In the genomic region with DNA sequence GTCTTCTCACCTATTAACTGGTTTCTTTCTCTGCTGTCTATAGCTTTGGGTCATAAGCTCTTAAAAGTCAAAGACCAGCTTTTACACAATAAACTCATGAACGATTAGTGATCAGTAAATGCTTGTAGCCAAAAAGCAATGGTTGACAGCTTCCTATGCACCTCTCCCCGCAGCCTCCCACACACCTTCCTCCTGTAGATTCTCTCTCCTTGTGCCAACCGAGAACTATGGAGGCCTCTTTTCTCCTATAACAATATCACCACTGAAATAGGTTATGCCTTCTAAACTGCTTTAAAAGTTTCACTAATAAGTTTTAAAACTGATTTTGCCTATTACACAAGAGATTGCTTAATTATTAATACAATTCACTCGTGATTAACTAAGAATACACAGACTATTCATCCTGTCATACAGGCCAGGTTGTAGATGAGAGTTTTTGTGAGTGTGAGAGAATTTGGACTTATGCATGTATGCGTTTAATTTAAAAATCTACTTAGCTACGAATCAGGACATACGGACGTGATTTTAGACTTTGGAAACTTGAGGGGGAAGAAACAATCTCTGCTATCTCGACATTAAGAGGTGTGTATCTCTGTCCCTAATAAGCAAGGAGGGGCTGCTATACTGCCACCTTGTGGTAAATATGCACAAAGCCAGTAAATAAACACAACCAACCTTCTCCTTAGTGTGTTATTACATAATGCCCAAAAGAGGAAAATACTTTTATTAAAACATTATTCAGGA, we compare ENCODE assay signal across 8 cellular contexts.
A peak's percentile ranks its signal among the peaks of the same experiment; 100 is the strongest.
DNase-seq lines count a peak whose midpoint lies in the region; ATAC-seq and TF ChIP-seq lines count a peak whose summit lies in the region.

No MANE protein-coding gene starts in this region.

- intact Hi-C loops in CD8-positive, alpha-beta T cell (cut with DNase I, micrococcal nuclease): loop anchor here (2.0 to 5.0 kb wide), 4 partner anchors 707 to 1509 kb away; no protein-coding TSS in a partner anchor
- intact Hi-C loops in ovary (cut with DNase I): no loop called here

- no peaks in the 10 kb centered on the region for H3K4me1 Mint-ChIP-seq in CD8-positive, alpha-beta T cell (ENCODE audit: low read depth)

- no peaks in the 10 kb centered on the region for H3K9me3 ChIP-seq in CD8-positive, alpha-beta T cell (ENCODE audit: low read length)
- H3K9me3 ChIP-seq in ovary: no peaks in the 10 kb centered on the region

- no peak overlapping the region for H3K4me3 Mint-ChIP-seq in CD8-positive, alpha-beta T cell

- H3K27me3 Mint-ChIP-seq in CD8-positive, alpha-beta T cell (ENCODE audit: low read depth): peaks cover 8% of the 10 kb centered on the region

- 46 to 48% (median 48%) methylated on average over 9 of the region's 9 CpGs for WGBS in ovary, 3 donors

- TF ChIP-seq POLR2A in ovary (IDR thresholded peaks at IDR 0.05): no peak

- DNase-seq in CD8-positive, alpha-beta T cell: peak in 1 of 7 experiments; percentile 8
- DNase-seq in fibroblast of the aortic adventitia (ENCODE audit: low read depth) (peak; percentile 77), ovary (no peak), NCI-H2029 (lab: John Stamatoyannopoulos, UW) (no peak)

- TF ChIP-seq EP300 in Ishikawa (IDR thresholded peaks at IDR 0.05; ENCODE audit: borderline replicate concordance) (no peak), ovary (IDR thresholded peaks at IDR 0.05) (no peak)

- H3K4me3 ChIP-seq in CD8-positive, alpha-beta T cell (ENCODE audit: low read depth, low read length): no peak overlapping the region
- H3K4me3 ChIP-seq in fibroblast of the aortic adventitia (ENCODE audit: low read depth, low read length) (no peak overlapping the region), ovary (no peak overlapping the region)

- H3K27ac Mint-ChIP-seq in CD8-positive, alpha-beta T cell: no peak overlapping the region

- H3K4me1 ChIP-seq in CD8-positive, alpha-beta T cell (ENCODE audit: insufficient read depth, low read length): no peaks in the 10 kb centered on the region
- H3K4me1 ChIP-seq in ovary (ENCODE audit: insufficient read depth): no peaks in the 10 kb centered on the region

- POLR2A ChIA-PET in CD8-positive, alpha-beta T cell (lab: Charles Lee): no interaction called here

- no peak overlapping the region for H3K27ac ChIP-seq in CD8-positive, alpha-beta T cell (ENCODE audit: low read depth, low read length)
- H3K27ac ChIP-seq in ovary: no peak overlapping the region

- H3K27me3 ChIP-seq in CD8-positive, alpha-beta T cell (ENCODE audit: insufficient read depth, low read length): no peaks in the 10 kb centered on the region
- no peaks in the 10 kb centered on the region for H3K27me3 ChIP-seq in ovary

- CTCF ChIA-PET in CD8-positive, alpha-beta T cell (lab: Charles Lee): interaction anchor here (0.7 to 2.4 kb wide), 6 partner anchors 11 to 707 kb away, joined by 3 to 6 read pairs (median 3); no protein-coding TSS in a partner anchor

- H3K36me3 ChIP-seq in CD8-positive, alpha-beta T cell (ENCODE audit: insufficient read depth, low read length): no peaks in the 10 kb centered on the region
- no peaks in the 10 kb centered on the region for H3K36me3 ChIP-seq in ovary

- TF ChIP-seq CTCF in CD8-positive, alpha-beta T cell (IDR thresholded peaks at IDR 0.05): peak; percentile 78
- peak; percentile 77 for TF ChIP-seq CTCF in fibroblast of the aortic adventitia (IDR thresholded peaks at IDR 0.05; ENCODE audit: insufficient read depth, low read length)
- peak; percentile 57 to 79 (median 68) for TF ChIP-seq CTCF in ovary (IDR thresholded peaks at IDR 0.05)

- H3K36me3 Mint-ChIP-seq in CD8-positive, alpha-beta T cell: no peaks in the 10 kb centered on the region

- H3K9me3 Mint-ChIP-seq in CD8-positive, alpha-beta T cell: no peaks in the 10 kb centered on the region

- ATAC-seq in CD8-positive, alpha-beta T cell: no peak
- peak; percentile 75 for ATAC-seq in GM18909 (IDR thresholded peaks at IDR 0.05; ENCODE audit: poor library complexity, unreplicated experiment)
- peak; percentile 87 for ATAC-seq in SK-N-SH treated with all-trans-retinoic acid at 6 μM for 48 hours
- no peak for ATAC-seq in HG02840 (IDR thresholded peaks at IDR 0.05; ENCODE audit: low FRiP score, unreplicated experiment)

- peak; percentile 53 for TF ChIP-seq RAD21 in Ishikawa (IDR thresholded peaks at IDR 0.05; ENCODE audit: low read depth)

TF ChIP-seq in Ishikawa, 13 proteins besides CTCF, POLR2A, EP300 and RAD21:
- peak; percentile 95 for TF ChIP-seq TEAD4 (IDR thresholded peaks at IDR 0.05)
- TF ChIP-seq, protein P1, sequence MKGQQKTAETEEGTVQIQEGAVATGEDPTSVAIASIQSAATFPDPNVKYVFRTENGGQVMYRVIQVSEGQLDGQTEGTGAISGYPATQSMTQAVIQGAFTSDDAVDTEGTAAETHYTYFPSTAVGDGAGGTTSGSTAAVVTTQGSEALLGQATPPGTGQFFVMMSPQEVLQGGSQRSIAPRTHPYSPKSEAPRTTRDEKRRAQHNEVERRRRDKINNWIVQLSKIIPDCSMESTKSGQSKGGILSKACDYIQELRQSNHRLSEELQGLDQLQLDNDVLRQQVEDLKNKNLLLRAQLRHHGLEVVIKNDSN (IDR thresholded peaks at IDR 0.05): no peak
- TF ChIP-seq, protein P2, sequence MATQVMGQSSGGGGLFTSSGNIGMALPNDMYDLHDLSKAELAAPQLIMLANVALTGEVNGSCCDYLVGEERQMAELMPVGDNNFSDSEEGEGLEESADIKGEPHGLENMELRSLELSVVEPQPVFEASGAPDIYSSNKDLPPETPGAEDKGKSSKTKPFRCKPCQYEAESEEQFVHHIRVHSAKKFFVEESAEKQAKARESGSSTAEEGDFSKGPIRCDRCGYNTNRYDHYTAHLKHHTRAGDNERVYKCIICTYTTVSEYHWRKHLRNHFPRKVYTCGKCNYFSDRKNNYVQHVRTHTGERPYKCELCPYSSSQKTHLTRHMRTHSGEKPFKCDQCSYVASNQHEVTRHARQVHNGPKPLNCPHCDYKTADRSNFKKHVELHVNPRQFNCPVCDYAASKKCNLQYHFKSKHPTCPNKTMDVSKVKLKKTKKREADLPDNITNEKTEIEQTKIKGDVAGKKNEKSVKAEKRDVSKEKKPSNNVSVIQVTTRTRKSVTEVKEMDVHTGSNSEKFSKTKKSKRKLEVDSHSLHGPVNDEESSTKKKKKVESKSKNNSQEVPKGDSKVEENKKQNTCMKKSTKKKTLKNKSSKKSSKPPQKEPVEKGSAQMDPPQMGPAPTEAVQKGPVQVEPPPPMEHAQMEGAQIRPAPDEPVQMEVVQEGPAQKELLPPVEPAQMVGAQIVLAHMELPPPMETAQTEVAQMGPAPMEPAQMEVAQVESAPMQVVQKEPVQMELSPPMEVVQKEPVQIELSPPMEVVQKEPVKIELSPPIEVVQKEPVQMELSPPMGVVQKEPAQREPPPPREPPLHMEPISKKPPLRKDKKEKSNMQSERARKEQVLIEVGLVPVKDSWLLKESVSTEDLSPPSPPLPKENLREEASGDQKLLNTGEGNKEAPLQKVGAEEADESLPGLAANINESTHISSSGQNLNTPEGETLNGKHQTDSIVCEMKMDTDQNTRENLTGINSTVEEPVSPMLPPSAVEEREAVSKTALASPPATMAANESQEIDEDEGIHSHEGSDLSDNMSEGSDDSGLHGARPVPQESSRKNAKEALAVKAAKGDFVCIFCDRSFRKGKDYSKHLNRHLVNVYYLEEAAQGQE (IDR thresholded peaks at IDR 0.05; ENCODE audit: low read depth): no peak

TF ChIP-seq in SK-N-SH treated with all-trans-retinoic acid at 6 μM for 48 hours, 23 proteins besides CTCF, POLR2A, EP300 and RAD21 (continues in another document):
- TF ChIP-seq ZFP3 (CRISPR knock-in tag; IDR thresholded peaks at IDR 0.05): no peak
- TF ChIP-seq TCF4 (CRISPR knock-in tag; IDR thresholded peaks at IDR 0.05; ENCODE audit: borderline replicate concordance): no peak
- TF ChIP-seq CSDC2 (CRISPR knock-in tag; IDR thresholded peaks at IDR 0.05): no peak
- TF ChIP-seq ARNTL (CRISPR knock-in tag; IDR thresholded peaks at IDR 0.05; ENCODE audit: borderline replicate concordance, low read depth): no peak
- no peak for TF ChIP-seq GLIS3 (CRISPR knock-in tag; IDR thresholded peaks at IDR 0.05)
- no peak for TF ChIP-seq ZNF8 (CRISPR knock-in tag; IDR thresholded peaks at IDR 0.05)
- no peak for TF ChIP-seq ISL1 (CRISPR knock-in tag; IDR thresholded peaks at IDR 0.05)
- TF ChIP-seq ESRRG (CRISPR knock-in tag; IDR thresholded peaks at IDR 0.05): no peak
- TF ChIP-seq, protein P3, sequence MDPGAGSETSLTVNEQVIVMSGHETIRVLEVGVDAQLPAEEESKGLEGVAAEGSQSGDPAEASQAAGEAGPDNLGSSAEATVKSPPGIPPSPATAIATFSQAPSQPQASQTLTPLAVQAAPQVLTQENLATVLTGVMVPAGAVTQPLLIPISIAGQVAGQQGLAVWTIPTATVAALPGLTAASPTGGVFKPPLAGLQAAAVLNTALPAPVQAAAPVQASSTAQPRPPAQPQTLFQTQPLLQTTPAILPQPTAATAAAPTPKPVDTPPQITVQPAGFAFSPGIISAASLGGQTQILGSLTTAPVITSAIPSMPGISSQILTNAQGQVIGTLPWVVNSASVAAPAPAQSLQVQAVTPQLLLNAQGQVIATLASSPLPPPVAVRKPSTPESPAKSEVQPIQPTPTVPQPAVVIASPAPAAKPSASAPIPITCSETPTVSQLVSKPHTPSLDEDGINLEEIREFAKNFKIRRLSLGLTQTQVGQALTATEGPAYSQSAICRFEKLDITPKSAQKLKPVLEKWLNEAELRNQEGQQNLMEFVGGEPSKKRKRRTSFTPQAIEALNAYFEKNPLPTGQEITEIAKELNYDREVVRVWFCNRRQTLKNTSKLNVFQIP (CRISPR knock-in tag; IDR thresholded peaks at IDR 0.05; ENCODE audit: borderline replicate concordance, low read depth): no peak
- no peak for TF ChIP-seq ZFP30 (CRISPR knock-in tag; IDR thresholded peaks at IDR 0.05)

Comparison
In these comparisons a context has a peak if more than half of its experiments do, and no peak if none do; other contexts are left out.
1. ATAC-seq: peak in GM18909 (single experiment) and SK-N-SH treated with all-trans-retinoic acid at 6 μM for 48 hours (single experiment); none in CD8-positive, alpha-beta T cell (single experiment) and HG02840 (single experiment).
2. intact Hi-C loops: an anchor here in CD8-positive, alpha-beta T cell (2.0 to 5.0 kb wide); none called in ovary.
3. Peak in every context shown above with its lines, with median percentiles within 50 percentile points of each other: CTCF ChIP-seq.